In the genomic region with DNA sequence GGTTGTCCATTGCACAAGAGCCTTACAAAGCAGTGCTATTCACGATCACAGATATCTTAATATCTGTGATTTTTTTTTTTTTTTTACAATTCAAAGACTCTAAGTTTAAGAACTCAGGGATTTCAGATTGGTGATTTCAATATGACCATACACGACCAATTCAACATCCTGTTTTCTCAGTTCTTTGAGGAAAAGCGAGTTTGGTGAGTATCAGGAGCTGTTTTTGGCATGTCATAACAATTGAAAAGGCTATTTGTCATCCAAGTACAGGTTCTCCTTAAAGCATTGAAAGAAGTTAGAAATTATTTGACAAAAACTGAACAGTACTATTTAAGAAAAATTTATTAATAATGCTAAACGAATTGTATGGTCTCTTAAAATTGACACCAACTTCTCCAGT, we compare ENCODE assay signal across 8 cellular contexts. TPM values are rescaled to one million over a fixed set of nuclear protein-coding genes. Genes with fewer than 3 reads are reported as not detected.
"Had no signal": no experiment of that assay in that cellular context is flagged by ENCODE, and none has a peak within 500 bp of the region (broad histone marks: within the 10 kb centered on the region; RNA-seq: fewer than 3 reads in every experiment).

No MANE protein-coding gene starts in this region.

- ATAC-seq: HepG2, K562 had no signal

- DNase-seq: IMR-90, KBM-7 had no signal

- H3K4me1 Mint-ChIP-seq: IgD-negative memory B cell had no signal

- H3K27ac ChIP-seq: HL-60 had no signal

- H3K4me3 Mint-ChIP-seq: IgD-negative memory B cell had no signal

- FAIRE-seq: HepG2, HTR-8/SVneo, K562 had no signal

- H3K27ac Mint-ChIP-seq: IgD-negative memory B cell had no signal

- H3K4me3 ChIP-seq: K562 had no signal

- H3K36me3 Mint-ChIP-seq: IgD-negative memory B cell had no signal

- H3K27me3 Mint-ChIP-seq: IgD-negative memory B cell had no signal

RNA-seq across cellular contexts. Expression of a gene that starts 9.1 kb away (rescaled TPM):
- total RNA-seq: HepG2, HT-29 had no signal
